Comparison of ENCODE assay signal across 6 cellular contexts in the genomic region with DNA sequence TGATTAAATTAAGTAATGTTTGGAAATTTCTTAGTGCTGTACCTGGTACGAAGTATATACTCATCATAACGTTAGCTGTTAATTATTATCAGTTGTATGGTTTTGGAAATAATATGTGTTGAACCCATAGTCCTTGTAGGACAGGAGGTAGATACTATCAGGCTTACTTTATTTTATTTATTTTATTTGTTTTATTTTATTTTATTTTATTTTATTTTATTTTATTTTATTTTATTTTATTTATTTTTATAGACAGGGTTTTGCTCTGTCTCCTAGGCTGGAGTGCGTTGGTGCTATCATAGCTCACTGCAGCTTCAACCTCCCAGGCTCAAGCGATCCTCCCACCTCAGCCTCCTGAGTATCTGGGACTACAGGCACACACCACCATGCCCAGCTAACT.
DNase-seq lines count a peak whose midpoint lies in the region; ATAC-seq, FAIRE-seq and TF ChIP-seq lines count a peak whose summit lies in the region.
"Not testable (repeated sequence)": the region's sequence is repeated elsewhere in the genome, so short reads cannot be mapped to it uniquely, and the experiment has no call there.

No MANE protein-coding gene starts in this region.

- peak overlapping the region; percentile 91 for H3K27ac Mint-ChIP-seq in HFFc6

- H3K4me3 Mint-ChIP-seq in HFFc6, result peak overlapping the region; percentile 79

- H3K36me3 ChIP-seq in RWPE2 (ENCODE audit: low read depth); mammary epithelial cell (ENCODE audit: insufficient read depth, low read length); esophagus muscularis mucosa; keratinocyte (ENCODE audit: control insufficient read depth in 2 of 2, extremely low read depth in 1 of 2, insufficient read depth in 2 of 2, low read length in 2 of 2); gastrocnemius medialis: not testable (repeated sequence)

- H3K9me3 Mint-ChIP-seq in HFFc6, result not testable (repeated sequence)

- H2AFZ ChIP-seq in mammary epithelial cell (ENCODE audit: low read depth, low read length); keratinocyte (ENCODE audit: control insufficient read depth, low read length): not testable (repeated sequence)

- peak overlapping the region; percentile 55 for H3K4me2 ChIP-seq in mammary epithelial cell (ENCODE audit: insufficient read depth, low read depth, low read length)
- H3K4me2 ChIP-seq in keratinocyte (ENCODE audit: control insufficient read depth, extremely low read depth, insufficient read depth, low read depth, low read length), result not testable (repeated sequence)

- 96% methylated on average over 4 of the region's 4 CpGs for WGBS in mammary epithelial cell (ENCODE audit: low coverage, missing lambda C conversion rate)
- 94% methylated on average over 4 of the region's 4 CpGs for WGBS in esophagus muscularis mucosa

- H4K20me1 ChIP-seq in mammary epithelial cell (ENCODE audit: insufficient read depth, low read length); keratinocyte (ENCODE audit: control insufficient read depth, extremely low read depth, insufficient read depth, low read length): not testable (repeated sequence)

- H3K27ac ChIP-seq in RWPE2 (ENCODE audit: poor library complexity, severe bottlenecking) (peak overlapping the region; percentile 92), mammary epithelial cell (ENCODE audit: insufficient read depth, low read depth, low read length) (peak overlapping the region; percentile 75), esophagus muscularis mucosa (replicated peaks in 1 of 4) (peak overlapping the region; percentile 13 to 51 (median 31)), keratinocyte (ENCODE audit: control insufficient read depth, insufficient read depth, low read length) (peak overlapping the region; percentile 29), gastrocnemius medialis (peak overlapping the region; percentile 54 to 77 (median 65))

- FAIRE-seq in keratinocyte (lab: Jason Lieb, UNC), result not testable (repeated sequence)

- intact Hi-C loops in mammary epithelial cell (cut with micrococcal nuclease); esophagus muscularis mucosa (cut with DNase I); gastrocnemius medialis (cut with DNase I; ENCODE audit: low total_unique reads): not testable (repeated sequence)

- H3K79me2 ChIP-seq in mammary epithelial cell (ENCODE audit: insufficient read depth, low read length) (peaks cover 40% of the 10 kb centered on the region), keratinocyte (ENCODE audit: control insufficient read depth, insufficient read depth, low read length) (peaks cover 24% of the 10 kb centered on the region)

- dilution Hi-C loops in mammary epithelial cell (cut with HindIII; ENCODE audit: low sequenced_read_pairs); keratinocyte (cut with MboI; ENCODE audit: extremely low pct_ligation_motif_present, low sequenced_read_pairs): not testable (repeated sequence)

- DNase-seq in HFFc6; RWPE2 (ENCODE audit: low spot score); mammary epithelial cell; esophagus muscularis mucosa (ENCODE audit: extremely low spot score); keratinocyte (ENCODE audit: low read depth, low spot score); gastrocnemius medialis: not testable (repeated sequence)

- not testable (repeated sequence) for H3K4me3 ChIP-seq in RWPE2 (ENCODE audit: severe bottlenecking); mammary epithelial cell (replicated peaks in 1 of 3; ENCODE audit: insufficient read depth in 1 of 3, low read depth in 2 of 3, low read length in 3 of 3); esophagus muscularis mucosa; keratinocyte (ENCODE audit: control insufficient read depth in 2 of 3, extremely low read depth in 1 of 3, insufficient read depth in 2 of 3, low read depth in 1 of 3, low read length in 3 of 3); gastrocnemius medialis

- H3K9me1 ChIP-seq in keratinocyte (ENCODE audit: control insufficient read depth, extremely low read depth, insufficient read depth, low read length), result not testable (repeated sequence)

- not testable (repeated sequence) for ATAC-seq in RWPE2 (ENCODE audit: low read depth); gastrocnemius medialis

- peaks cover 26% of the 10 kb centered on the region for H3K36me3 Mint-ChIP-seq in HFFc6 (ENCODE audit: low read depth)

- not testable (repeated sequence) for H3K27me3 Mint-ChIP-seq in HFFc6 (ENCODE audit: insufficient read depth)

- TF ChIP-seq POLR2A in esophagus muscularis mucosa (IDR thresholded peaks at IDR 0.05; ENCODE audit: low read depth); gastrocnemius medialis (IDR thresholded peaks at IDR 0.05): not testable (repeated sequence)

- in situ Hi-C loops in mammary epithelial cell (cut with MboI; ENCODE audit: low sequenced_read_pairs in 2 of 2); gastrocnemius medialis (cut with MboI; ENCODE audit: low sequenced_read_pairs in 4 of 4): not testable (repeated sequence)

- not testable (repeated sequence) for H3K9me3 ChIP-seq in RWPE2 (ENCODE audit: severe bottlenecking); mammary epithelial cell (replicated peaks; ENCODE audit: insufficient read depth, low read length); esophagus muscularis mucosa; keratinocyte (ENCODE audit: control insufficient read depth, low read depth, low read length); gastrocnemius medialis

- CTCF ChIA-PET in mammary epithelial cell (lab: Charles Lee; ENCODE audit: low non-redundant PET), result interaction anchor here (0.6 kb wide), 1 partner anchor 461 kb away, joined by 4 read pairs; no protein-coding TSS in a partner anchor

- H3K4me1 ChIP-seq in RWPE2 (ENCODE audit: insufficient read depth, poor library complexity, severe bottlenecking) (peaks cover 24% of the 10 kb centered on the region), mammary epithelial cell (ENCODE audit: insufficient read depth, low read length) (peaks cover 34% of the 10 kb centered on the region), esophagus muscularis mucosa (peaks cover 11 to 20% (median 16%) of the 10 kb centered on the region in 4 donors), keratinocyte (ENCODE audit: control insufficient read depth, extremely low read depth, insufficient read depth, low read length) (peaks cover 14% of the 10 kb centered on the region)
- H3K4me1 ChIP-seq in gastrocnemius medialis, result not testable (repeated sequence)

- H3K27me3 ChIP-seq in RWPE2 (ENCODE audit: insufficient read depth, poor library complexity, severe bottlenecking); mammary epithelial cell (ENCODE audit: insufficient read depth, low read length); esophagus muscularis mucosa; keratinocyte (ENCODE audit: control insufficient read depth, extremely low read depth, insufficient read depth, low read length); gastrocnemius medialis: not testable (repeated sequence)

- peaks cover 73% of the 10 kb centered on the region for H3K4me1 Mint-ChIP-seq in HFFc6 (ENCODE audit: low read depth)

- not testable (repeated sequence) for BruUV-seq in mammary epithelial cell (replicated peaks; lab: Mats Ljungman, UMichigan)

- not testable (repeated sequence) for TF ChIP-seq EP300 in esophagus muscularis mucosa (IDR thresholded peaks at IDR 0.05)

- not testable (repeated sequence) for H3K9ac ChIP-seq in mammary epithelial cell (ENCODE audit: insufficient read depth, low read length); keratinocyte (ENCODE audit: control insufficient read depth, extremely low read depth, insufficient read depth, low read length)

- not testable (repeated sequence) for TF ChIP-seq CTCF in HFFc6 (IDR thresholded peaks at IDR 0.05); RWPE2 (IDR thresholded peaks at IDR 0.05; ENCODE audit: poor library complexity, severe bottlenecking); mammary epithelial cell (conservative IDR thresholded peaks at IDR 0.05 in 1 of 2, IDR thresholded peaks at IDR 0.05 in 1 of 2; ENCODE audit: extremely low read depth in 1 of 2, insufficient read depth in 1 of 2, low read depth in 1 of 2, low read length in 2 of 2); esophagus muscularis mucosa (IDR thresholded peaks at IDR 0.05); keratinocyte (optimal IDR thresholded peaks at IDR 0.05 in 1 of 3, IDR thresholded peaks at IDR 0.05 in 1 of 3, conservative IDR thresholded peaks at IDR 0.05 in 1 of 3; ENCODE audit: extremely low read depth in 1 of 3, insufficient read depth in 2 of 3, low read length in 3 of 3); gastrocnemius medialis (IDR thresholded peaks at IDR 0.05 in 4 of 5, conservative IDR thresholded peaks at IDR 0.05 in 1 of 5)

Comparison
In these comparisons a context has a peak if more than half of its experiments do, and no peak if none do; other contexts are left out.
1. H3K27ac ChIP-seq: peak in every context shown above with its lines; median percentile 92 in RWPE2; 75 in mammary epithelial cell; 65 in gastrocnemius medialis; 31 in esophagus muscularis mucosa; 29 in keratinocyte.